32 cellular contexts compared by ENCODE assay signal in genomic region chr10:36771725-36772124, GRCh38.
"Had no signal": no experiment of that assay in that cellular context is flagged by ENCODE, and none has a peak within 500 bp of the region (broad histone marks: within the 10 kb centered on the region; RNA-seq: fewer than 3 reads in every experiment).

No MANE protein-coding gene starts in this region.

- H3K36me3 Mint-ChIP-seq: activated naive CD4-positive, alpha-beta T cell treated with anti-CD3 and anti-CD28 coated beads, Interleukin-2, amount 10 ng/mL, durations not matched to agents 7 days and 5 days; activated naive CD4-positive, alpha-beta T cell treated with anti-CD3 and anti-CD28 coated beads, Interleukin-2, amount 50 U/mL, for 72 hours; activated naive CD8-positive, alpha-beta T cell treated with anti-CD3 and anti-CD28 coated beads, Interleukin-2, amount 10 ng/mL, durations not matched to agents 7 days and 5 days; T-cell had no signal

- ATAC-seq: activated naive CD4-positive, alpha-beta T cell treated with anti-CD3 and anti-CD28 coated beads, Interleukin-2, amount 50 U/mL, for 72 hours; activated T-cell treated with anti-CD3 and anti-CD28 coated beads, Interleukin-2, amount 50 U/mL, for 72 hours; foreskin keratinocyte; T-cell had no signal

- H3K27ac ChIP-seq: ascending aorta, brain microvascular endothelial cell, coronary artery, dorsolateral prefrontal cortex, esophagus muscularis mucosa, foreskin keratinocyte had no signal

- H3K36me3 ChIP-seq: ascending aorta, brain microvascular endothelial cell, esophagus muscularis mucosa had no signal

- H3K4me1 Mint-ChIP-seq: activated CD4-positive, alpha-beta memory T cell treated with anti-CD3 and anti-CD28 coated beads, Interleukin-2, amount 10 ng/mL, durations not matched to agents 7 days and 5 days; activated CD4-positive, alpha-beta T cell treated with anti-CD3 and anti-CD28 coated beads, Interleukin-2, amount 10 ng/mL, durations not matched to agents 7 days and 5 days; activated naive CD4-positive, alpha-beta T cell treated with anti-CD3 and anti-CD28 coated beads, Interleukin-2, amount 10 ng/mL, durations not matched to agents 7 days and 5 days; activated naive CD8-positive, alpha-beta T cell treated with anti-CD3 and anti-CD28 coated beads, Interleukin-2, amount 10 ng/mL, durations not matched to agents 7 days and 5 days; central memory CD8-positive, alpha-beta T cell; endodermal cell; T-cell had no signal

- H3K27me3 Mint-ChIP-seq: activated CD4-positive, alpha-beta memory T cell treated with anti-CD3 and anti-CD28 coated beads, Interleukin-2, amount 10 ng/mL, durations not matched to agents 7 days and 5 days; activated CD4-positive, alpha-beta T cell treated with anti-CD3 and anti-CD28 coated beads, Interleukin-2, amount 10 ng/mL, durations not matched to agents 7 days and 5 days; activated naive CD4-positive, alpha-beta T cell treated with anti-CD3 and anti-CD28 coated beads, Interleukin-2, amount 10 ng/mL, durations not matched to agents 7 days and 5 days; activated naive CD8-positive, alpha-beta T cell treated with anti-CD3 and anti-CD28 coated beads, Interleukin-2, amount 10 ng/mL, durations not matched to agents 7 days and 5 days; activated T-cell treated with anti-CD3 and anti-CD28 coated beads, Interleukin-2, amount 50 U/mL, for 24 hours; central memory CD8-positive, alpha-beta T cell; dendritic cell treated with granulocyte-macrophage colony-stimulating factor and Interleukin-4, amounts not matched to agents 40 ng/mL and 50 ng/mL, for 4 days; T-cell had no signal

- FAIRE-seq: bronchial epithelial cell had no signal

- H3K4me3 Mint-ChIP-seq: activated CD4-positive, alpha-beta memory T cell treated with anti-CD3 and anti-CD28 coated beads, Interleukin-2, amount 10 ng/mL, durations not matched to agents 7 days and 5 days; activated CD4-positive, alpha-beta T cell treated with anti-CD3 and anti-CD28 coated beads, Interleukin-2, amount 10 ng/mL, durations not matched to agents 7 days and 5 days; activated naive CD4-positive, alpha-beta T cell treated with anti-CD3 and anti-CD28 coated beads, Interleukin-2, amount 10 ng/mL, durations not matched to agents 7 days and 5 days; activated naive CD8-positive, alpha-beta T cell treated with anti-CD3 and anti-CD28 coated beads, Interleukin-2, amount 10 ng/mL, durations not matched to agents 7 days and 5 days; activated T-cell treated with anti-CD3 and anti-CD28 coated beads, Interleukin-2, amount 50 U/mL, for 24 hours; activated T-cell treated with anti-CD3 and anti-CD28 coated beads, Interleukin-2, amount 50 U/mL, for 72 hours; central memory CD8-positive, alpha-beta T cell; dendritic cell treated with granulocyte-macrophage colony-stimulating factor and Interleukin-4, amounts not matched to agents 40 ng/mL and 50 ng/mL, for 4 days; endodermal cell; T-cell; T-helper 1 cell treated with Interleukin-12 subunit alpha and Interleukin-12 subunit beta and Interleukin-4 antibody, amounts not matched to agents 30 μg/mL and 1 μg/mL, for 36 hours; T-helper 2 cell treated with Interferon-gamma antibody and Interleukin-4, amounts not matched to agents 5 μg/mL and 100 μg/mL, for 36 hours had no signal

- H3K4me3 ChIP-seq: ascending aorta, coronary artery, dorsolateral prefrontal cortex, esophagus muscularis mucosa had no signal

- H3K9me3 Mint-ChIP-seq: activated CD4-positive, alpha-beta memory T cell treated with anti-CD3 and anti-CD28 coated beads, Interleukin-2, amount 10 ng/mL, durations not matched to agents 7 days and 5 days; activated CD4-positive, alpha-beta T cell treated with anti-CD3 and anti-CD28 coated beads, Interleukin-2, amount 10 ng/mL, durations not matched to agents 7 days and 5 days; dendritic cell treated with granulocyte-macrophage colony-stimulating factor and Interleukin-4, amounts not matched to agents 40 ng/mL and 50 ng/mL, for 4 days; endodermal cell had no signal

- H3K9me3 ChIP-seq: ascending aorta, esophagus muscularis mucosa had no signal

- H3K27ac Mint-ChIP-seq: activated CD4-positive, alpha-beta memory T cell treated with anti-CD3 and anti-CD28 coated beads, Interleukin-2, amount 10 ng/mL, durations not matched to agents 7 days and 5 days; activated CD4-positive, alpha-beta T cell treated with anti-CD3 and anti-CD28 coated beads, Interleukin-2, amount 10 ng/mL, durations not matched to agents 7 days and 5 days; activated naive CD4-positive, alpha-beta T cell treated with anti-CD3 and anti-CD28 coated beads, Interleukin-2, amount 10 ng/mL, durations not matched to agents 7 days and 5 days; activated naive CD4-positive, alpha-beta T cell treated with anti-CD3 and anti-CD28 coated beads, Interleukin-2, amount 50 U/mL, for 72 hours; activated naive CD8-positive, alpha-beta T cell treated with anti-CD3 and anti-CD28 coated beads, Interleukin-2, amount 10 ng/mL, durations not matched to agents 7 days and 5 days; activated T-cell treated with anti-CD3 and anti-CD28 coated beads, Interleukin-2, amount 50 U/mL, for 24 hours; activated T-cell treated with anti-CD3 and anti-CD28 coated beads, Interleukin-2, amount 50 U/mL, for 72 hours; dendritic cell treated with granulocyte-macrophage colony-stimulating factor and Interleukin-4, amounts not matched to agents 40 ng/mL and 50 ng/mL, for 4 days; endodermal cell; T-cell; T-helper 1 cell treated with Interleukin-12 subunit alpha and Interleukin-12 subunit beta and Interleukin-4 antibody, amounts not matched to agents 30 μg/mL and 1 μg/mL, for 36 hours; T-helper 2 cell treated with Interferon-gamma antibody and Interleukin-4, amounts not matched to agents 5 μg/mL and 100 μg/mL, for 36 hours had no signal

- DNase-seq: activated CD4-positive, alpha-beta memory T cell treated with anti-CD3 and anti-CD28 coated beads, Interleukin-2, amount 10 ng/mL, durations not matched to agents 7 days and 5 days; activated CD4-positive, alpha-beta T cell treated with anti-CD3 and anti-CD28 coated beads for 1 hour; activated CD4-positive, alpha-beta T cell treated with anti-CD3 and anti-CD28 coated beads for 4 hours; activated CD4-positive, alpha-beta T cell treated with anti-CD3 and anti-CD28 coated beads, Interleukin-2, amount 10 ng/mL, durations not matched to agents 7 days and 5 days; activated CD4-positive, alpha-beta T cell treated with anti-CD3 and anti-CD28 coated beads, Interleukin-2, amount 50 U/mL, for 4 hours; activated CD4-positive, CD25-positive, alpha-beta regulatory T cell; activated CD8-positive, alpha-beta memory T cell treated with anti-CD3 and anti-CD28 coated beads, Interleukin-2, amount 50 U/mL, for 48 hours; activated gamma-delta T cell; activated naive CD4-positive, alpha-beta T cell; activated naive CD4-positive, alpha-beta T cell treated with anti-CD3 and anti-CD28 coated beads, Interleukin-2, amount 10 ng/mL, durations not matched to agents 7 days and 5 days; activated naive CD8-positive, alpha-beta T cell treated with anti-CD3 and anti-CD28 coated beads, Interleukin-2, amount 10 ng/mL, durations not matched to agents 7 days and 5 days; activated T-cell treated with anti-CD3 and anti-CD28 coated beads for 4 hours; activated T-cell treated with anti-CD3 and anti-CD28 coated beads, Interleukin-2, amount 50 U/mL, for 24 hours; activated T-cell treated with anti-CD3 and anti-CD28 coated beads, Interleukin-2, amount 50 U/mL, for 72 hours; brain microvascular endothelial cell; dorsolateral prefrontal cortex; effector memory CD4-positive, alpha-beta T cell; endodermal cell; erythroblast; foreskin keratinocyte; head of caudate nucleus; T-cell; T1000 had no signal

- H3K4me1 ChIP-seq: ascending aorta, foreskin keratinocyte had no signal

- H3K27me3 ChIP-seq: ascending aorta, brain microvascular endothelial cell, dorsolateral prefrontal cortex, esophagus muscularis mucosa, foreskin keratinocyte had no signal
